Comparison of ENCODE assay signal across 8 cellular contexts in the genomic region with DNA sequence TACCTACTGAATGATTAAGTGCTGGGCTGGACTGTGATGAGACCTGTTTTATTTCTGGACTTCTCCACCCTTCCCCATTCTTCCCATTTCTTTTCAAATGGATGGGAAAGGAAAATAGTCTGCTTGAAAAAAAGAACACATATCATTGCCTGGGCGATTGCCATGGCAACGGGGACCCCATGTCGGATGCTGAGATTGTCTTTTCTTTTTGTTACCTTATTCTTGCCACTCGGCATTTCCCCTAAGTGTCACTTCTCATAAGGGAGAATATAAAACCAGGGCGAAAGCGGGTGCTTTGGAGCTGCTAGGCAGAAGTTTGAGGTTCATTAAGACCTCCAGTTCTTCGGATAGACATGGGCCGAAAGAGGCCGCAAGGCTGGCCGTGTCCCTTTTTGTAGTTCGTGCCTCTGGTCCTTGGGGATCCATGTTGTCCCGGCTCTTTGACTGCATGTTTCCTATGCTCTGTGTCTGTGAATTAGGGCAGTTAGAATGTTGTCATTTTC. TPM values are rescaled to one million over a fixed set of nuclear protein-coding genes. Genes with fewer than 3 reads are reported as not detected.
DNase-seq lines count a peak whose midpoint lies in the region; ATAC-seq, FAIRE-seq and TF ChIP-seq lines count a peak whose summit lies in the region.

No MANE protein-coding gene starts in this region.

- POLR2A ChIA-PET in activated CD8-positive, alpha-beta T cell treated with anti-CD3 and anti-CD28 coated beads for 36 hours (lab: Charles Lee) = interaction anchor here (0.7 to 1.8 kb wide), 4 partner anchors 16 to 184 kb away, joined by 3 to 6 read pairs (median 4); no protein-coding TSS in a partner anchor

- H2AFZ ChIP-seq in keratinocyte (ENCODE audit: control insufficient read depth, low read length) = no peak overlapping the region

- H3K9me3 Mint-ChIP-seq in activated naive CD4-positive, alpha-beta T cell treated with anti-CD3 and anti-CD28 coated beads, Interleukin-2, amount 10 ng/mL, durations not matched to agents 7 days and 5 days = peaks cover 5% of the 10 kb centered on the region
- peaks cover 3% of the 10 kb centered on the region for H3K9me3 Mint-ChIP-seq in activated CD8-positive, alpha-beta T cell treated with anti-CD3 and anti-CD28 coated beads for 36 hours

- H3K4me1 ChIP-seq in keratinocyte (ENCODE audit: control insufficient read depth, extremely low read depth, insufficient read depth, low read length) (peaks cover 14% of the 10 kb centered on the region), testis (peaks cover 3% of the 10 kb centered on the region), BE2C (no peaks in the 10 kb centered on the region)

- no peaks in the 10 kb centered on the region for H3K9me1 ChIP-seq in keratinocyte (ENCODE audit: control insufficient read depth, extremely low read depth, insufficient read depth, low read length)

- H3K36me3 ChIP-seq in keratinocyte (ENCODE audit: control insufficient read depth in 2 of 2, extremely low read depth in 1 of 2, insufficient read depth in 2 of 2, low read length in 2 of 2) (no peaks in the 10 kb centered on the region), testis (ENCODE audit: low read depth, missing control alignments) (no peaks in the 10 kb centered on the region), BE2C (no peaks in the 10 kb centered on the region)

- no peaks in the 10 kb centered on the region for H3K9me3 ChIP-seq in keratinocyte (ENCODE audit: control insufficient read depth, low read depth, low read length)
- no peaks in the 10 kb centered on the region for H3K9me3 ChIP-seq in testis
- H3K9me3 ChIP-seq in BE2C = no peaks in the 10 kb centered on the region

- peak overlapping the region; percentile 91 for H3K4me2 ChIP-seq in keratinocyte (ENCODE audit: control insufficient read depth, extremely low read depth, insufficient read depth, low read depth, low read length)

- peaks cover 31% of the 10 kb centered on the region for H3K27me3 Mint-ChIP-seq in activated naive CD4-positive, alpha-beta T cell treated with anti-CD3 and anti-CD28 coated beads, Interleukin-2, amount 10 ng/mL, durations not matched to agents 7 days and 5 days
- no peaks in the 10 kb centered on the region for H3K27me3 Mint-ChIP-seq in activated CD8-positive, alpha-beta T cell treated with anti-CD3 and anti-CD28 coated beads for 36 hours

- CTCF ChIA-PET in activated naive CD4-positive, alpha-beta T cell treated with anti-CD3 and anti-CD28 coated beads, Interleukin-2, amount 10 ng/mL, durations not matched to agents 7 days and 5 days (lab: Charles Lee) = no interaction called here
- CTCF ChIA-PET in activated CD8-positive, alpha-beta T cell treated with anti-CD3 and anti-CD28 coated beads for 36 hours (lab: Charles Lee) = interaction anchor here (2.1 kb wide), 1 partner anchor 9 kb away, joined by 8 read pairs; no protein-coding TSS in a partner anchor

- 74 to 75% methylated on average over 12 of the region's 12 CpGs for WGBS in testis, 2 donors

- H4K20me1 ChIP-seq in keratinocyte (ENCODE audit: control insufficient read depth, extremely low read depth, insufficient read depth, low read length) = no peaks in the 10 kb centered on the region

- no peak for DNase-seq in activated naive CD4-positive, alpha-beta T cell treated with anti-CD3 and anti-CD28 coated beads, Interleukin-2, amount 10 ng/mL, durations not matched to agents 7 days and 5 days
- no peak for DNase-seq in activated naive CD4-positive, alpha-beta T cell treated with Interleukin-2 at 50 U/mL for 16 hours
- DNase-seq in activated CD8-positive, alpha-beta T cell treated with anti-CD3 and anti-CD28 coated beads for 36 hours = no peak
- DNase-seq in keratinocyte (ENCODE audit: low read depth, low spot score) (no peak), testis (peak; percentile 12), BE2C (no peak), retina (no peak)
- DNase-seq in stimulated activated CD4-positive, alpha-beta T cell treated with anti-CD3 and anti-CD28 coated beads, Interleukin-4, amount 100 ng/mL, for 24 hours = no peak

- ATAC-seq in activated CD8-positive, alpha-beta T cell treated with anti-CD3 and anti-CD28 coated beads for 36 hours = no peak

- peaks cover 3% of the 10 kb centered on the region for H3K36me3 Mint-ChIP-seq in activated naive CD4-positive, alpha-beta T cell treated with anti-CD3 and anti-CD28 coated beads, Interleukin-2, amount 10 ng/mL, durations not matched to agents 7 days and 5 days
- no peaks in the 10 kb centered on the region for H3K36me3 Mint-ChIP-seq in activated CD8-positive, alpha-beta T cell treated with anti-CD3 and anti-CD28 coated beads for 36 hours (ENCODE audit: low read depth)

- H3K4me3 Mint-ChIP-seq in activated naive CD4-positive, alpha-beta T cell treated with anti-CD3 and anti-CD28 coated beads, Interleukin-2, amount 10 ng/mL, durations not matched to agents 7 days and 5 days = peak overlapping the region; percentile 82
- H3K4me3 Mint-ChIP-seq in activated CD8-positive, alpha-beta T cell treated with anti-CD3 and anti-CD28 coated beads for 36 hours = peak overlapping the region; percentile 74

- peaks cover 57% of the 10 kb centered on the region for H3K4me1 Mint-ChIP-seq in activated naive CD4-positive, alpha-beta T cell treated with anti-CD3 and anti-CD28 coated beads, Interleukin-2, amount 10 ng/mL, durations not matched to agents 7 days and 5 days
- peaks cover 41% of the 10 kb centered on the region for H3K4me1 Mint-ChIP-seq in activated CD8-positive, alpha-beta T cell treated with anti-CD3 and anti-CD28 coated beads for 36 hours (ENCODE audit: low read depth)

- H3K27ac ChIP-seq in keratinocyte (ENCODE audit: control insufficient read depth, insufficient read depth, low read length) (no peak overlapping the region), testis (no peak overlapping the region)

- peaks cover 4% of the 10 kb centered on the region for H3K27me3 ChIP-seq in keratinocyte (ENCODE audit: control insufficient read depth, extremely low read depth, insufficient read depth, low read length)
- H3K27me3 ChIP-seq in testis = no peaks in the 10 kb centered on the region
- peaks cover 6% of the 10 kb centered on the region for H3K27me3 ChIP-seq in BE2C

- no peak for TF ChIP-seq POLR2A in testis (IDR thresholded peaks at IDR 0.05)

- intact Hi-C loops in activated CD8-positive, alpha-beta T cell treated with anti-CD3 and anti-CD28 coated beads for 36 hours (cut with micrococcal nuclease) = no loop called here
- intact Hi-C loops in testis (cut with DNase I; ENCODE audit: low total_unique reads) = no loop called here

- dilution Hi-C loops in keratinocyte (cut with MboI; ENCODE audit: extremely low pct_ligation_motif_present, low sequenced_read_pairs) = no loop called here

- no peak overlapping the region for H3K9ac ChIP-seq in keratinocyte (ENCODE audit: control insufficient read depth, extremely low read depth, insufficient read depth, low read length)

- H3K79me2 ChIP-seq in keratinocyte (ENCODE audit: control insufficient read depth, insufficient read depth, low read length) = no peaks in the 10 kb centered on the region

- no peak for FAIRE-seq in keratinocyte (lab: Jason Lieb, UNC)

- H3K27ac Mint-ChIP-seq in activated naive CD4-positive, alpha-beta T cell treated with anti-CD3 and anti-CD28 coated beads, Interleukin-2, amount 10 ng/mL, durations not matched to agents 7 days and 5 days = peak overlapping the region; percentile 65
- no peak overlapping the region for H3K27ac Mint-ChIP-seq in activated CD8-positive, alpha-beta T cell treated with anti-CD3 and anti-CD28 coated beads for 36 hours

- TF ChIP-seq CTCF in activated CD8-positive, alpha-beta T cell treated with anti-CD3 and anti-CD28 coated beads for 36 hours (IDR thresholded peaks at IDR 0.05) = no peak
- TF ChIP-seq CTCF in keratinocyte (optimal IDR thresholded peaks at IDR 0.05 in 1 of 3, IDR thresholded peaks at IDR 0.05 in 1 of 3, conservative IDR thresholded peaks at IDR 0.05 in 1 of 3; ENCODE audit: extremely low read depth in 1 of 3, insufficient read depth in 2 of 3, low read length in 3 of 3) (no peak), testis (IDR thresholded peaks at IDR 0.05) (no peak), BE2C (IDR thresholded peaks at IDR 0.05; ENCODE audit: low read depth, low read length) (no peak)

- H3K4me3 ChIP-seq in keratinocyte (ENCODE audit: control insufficient read depth in 2 of 3, extremely low read depth in 1 of 3, insufficient read depth in 2 of 3, low read depth in 1 of 3, low read length in 3 of 3) = no peak overlapping the region
- H3K4me3 ChIP-seq in testis = no peak overlapping the region
- H3K4me3 ChIP-seq in BE2C (ENCODE audit: low read depth, low read length) = no peak overlapping the region; the same call in 1 of the 2 replicates

RNA-seq across cellular contexts. Expression of gene FGD3, which starts 0.8 kb away (rescaled TPM):
- 10 to 100 TPM; 41.6 to 43.5 TPM for total RNA-seq in activated CD8-positive, alpha-beta T cell treated with anti-CD3 and anti-CD28 coated beads for 36 hours
- 0.21 to 0.61 TPM (median 0.22 TPM) in 3 replicates for polyA plus RNA-seq in keratinocyte
- 0.17 TPM for polyA plus RNA-seq in keratinocyte (2011; ENCODE audit: low read depth)
- polyA plus RNA-seq in keratinocyte (2011; cell fraction: cytosol; rRNA removed) = 0.11 and 0.16 TPM in 2 replicates
- polyA plus RNA-seq in keratinocyte (2011; cell fraction: nucleus; rRNA removed) = 0.46 and 0.59 TPM in 2 replicates
- polyA plus RNA-seq in keratinocyte (2012; ENCODE audit: low replicate concordance) = 0.21 and 0.52 TPM in 2 replicates
- polyA minus RNA-seq in keratinocyte = 0.16 to 0.43 TPM (median 0.16 TPM) in 3 replicates
- not detected for polyA minus RNA-seq in keratinocyte (2011; cell fraction: cytosol; rRNA and poly(A)+ RNA removed)
- 0.23 and 0.32 TPM in 2 replicates for polyA minus RNA-seq in keratinocyte (2011; cell fraction: nucleus; rRNA and poly(A)+ RNA removed)
- total RNA-seq in testis = 10 to 100 TPM; 12.8 to 14.3 TPM
- polyA plus RNA-seq in testis (ENCODE audit: insufficient read depth, low read depth, low replicate concordance) = 14.0 TPM
- polyA plus RNA-seq in BE2C (2012; ENCODE audit: insufficient read depth, insufficient read length, low read depth) = 0.66 TPM
